Comparison of ENCODE assay signal across 8 cellular contexts in the genomic region with DNA sequence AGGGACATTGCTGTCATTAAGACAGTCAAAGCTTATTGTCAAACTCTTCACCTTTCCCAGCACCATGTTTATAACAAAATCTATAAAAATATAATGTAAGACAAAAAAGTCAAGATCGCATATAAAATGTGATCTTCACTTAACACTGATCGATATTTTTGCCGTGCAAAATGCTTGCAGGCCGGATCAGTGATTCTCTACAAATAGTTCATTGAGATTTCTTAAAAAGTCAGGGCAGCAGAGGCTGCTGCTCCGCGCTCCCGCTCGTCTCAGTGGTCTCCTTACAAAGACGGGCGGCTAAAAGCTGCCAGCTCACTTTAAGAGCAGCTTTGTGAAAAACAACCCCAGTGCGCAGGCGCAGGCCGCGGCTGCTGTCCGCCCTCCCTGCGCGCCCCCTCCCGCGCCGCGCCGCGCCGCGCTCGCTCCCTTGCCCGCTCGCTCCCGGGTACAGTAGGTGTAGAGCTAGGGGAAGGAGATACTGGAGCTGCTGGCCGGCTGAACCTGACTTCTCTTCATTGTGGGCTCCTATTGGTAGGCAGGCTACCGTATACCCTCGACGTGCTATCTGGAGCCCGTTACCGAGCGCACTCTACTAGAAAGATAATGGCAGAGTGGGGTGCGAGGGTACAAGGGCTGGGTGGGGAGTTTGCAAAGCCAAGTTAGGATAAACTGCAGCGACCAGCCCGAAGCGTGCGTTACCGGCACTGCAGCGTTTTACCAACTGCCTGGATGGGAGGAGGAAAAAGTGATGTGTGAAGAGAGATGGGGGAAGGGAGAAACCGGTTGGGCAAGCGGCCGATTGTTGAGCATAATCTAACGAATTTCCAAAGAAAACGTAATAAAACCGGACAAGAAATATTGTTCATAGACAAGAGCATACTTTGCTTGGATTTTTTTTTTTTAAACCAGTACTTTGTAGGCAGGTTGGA. TPM values are rescaled to one million over a fixed set of nuclear protein-coding genes. Genes with fewer than 3 reads are reported as not detected.
DNase-seq lines count a peak whose midpoint lies in the region; ATAC-seq, FAIRE-seq and TF ChIP-seq lines count a peak whose summit lies in the region.

A gene with protein sequence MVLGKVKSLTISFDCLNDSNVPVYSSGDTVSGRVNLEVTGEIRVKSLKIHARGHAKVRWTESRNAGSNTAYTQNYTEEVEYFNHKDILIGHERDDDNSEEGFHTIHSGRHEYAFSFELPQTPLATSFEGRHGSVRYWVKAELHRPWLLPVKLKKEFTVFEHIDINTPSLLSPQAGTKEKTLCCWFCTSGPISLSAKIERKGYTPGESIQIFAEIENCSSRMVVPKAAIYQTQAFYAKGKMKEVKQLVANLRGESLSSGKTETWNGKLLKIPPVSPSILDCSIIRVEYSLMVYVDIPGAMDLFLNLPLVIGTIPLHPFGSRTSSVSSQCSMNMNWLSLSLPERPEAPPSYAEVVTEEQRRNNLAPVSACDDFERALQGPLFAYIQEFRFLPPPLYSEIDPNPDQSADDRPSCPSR (minus strand): TSS at position 291 of the 929 bp plus-strand sequence. CDS start 225 bp downstream, at position 66.

- H3K14ac ChIP-seq in trophoblast cell (ENCODE audit: low read length): peak within 1 kb of the TSS; percentile 43

- H3K9me3 ChIP-seq in adipocyte (ENCODE audit: control insufficient read depth, low read length) (no peaks in the 10 kb centered on the region), cardiac muscle cell (ENCODE audit: low read depth) (no peaks in the 10 kb centered on the region), trophoblast cell (ENCODE audit: insufficient read depth, low read depth, low read length) (no peaks in the 10 kb centered on the region), tibial nerve (no peaks in the 10 kb centered on the region)

- no peak within 1 kb of the TSS for H2BK12ac ChIP-seq in trophoblast cell (ENCODE audit: low read length)

- peak within 1 kb of the TSS; percentile 6 for H4K12ac ChIP-seq in trophoblast cell (ENCODE audit: low read depth, low read length)

- no peak within 1 kb of the TSS for H2AK5ac ChIP-seq in trophoblast cell (ENCODE audit: low read length)

- WGBS in trophoblast cell (ENCODE audit: extremely low coverage, insufficient coverage, insufficient read length): no CpG with 5 or more reads among the region's 49 CpGs
- WGBS in tibial nerve, 2 donors: 0 to 1% methylated on average over 37 to 49 of the region's 49 CpGs

- peak within 1 kb of the TSS; percentile 84 for H4K91ac ChIP-seq in trophoblast cell (ENCODE audit: low read depth, low read length)

- H3K4ac ChIP-seq in trophoblast cell (ENCODE audit: low read depth, low read length): no peak within 1 kb of the TSS

- H3K4me2 ChIP-seq in trophoblast cell (ENCODE audit: low read length): peak within 1 kb of the TSS; percentile 98

- ATAC-seq in HG02763 (IDR thresholded peaks at IDR 0.05; ENCODE audit: unreplicated experiment): peak; percentile 50

- FAIRE-seq in GM12891 (lab: Jason Lieb, UNC): peak; percentile 98

- H2BK5ac ChIP-seq in trophoblast cell (ENCODE audit: low read depth, low read length, poor library complexity): peak within 1 kb of the TSS; percentile 77

- H2BK120ac ChIP-seq in trophoblast cell (ENCODE audit: insufficient read depth, low read length, poor library complexity): peak within 1 kb of the TSS; percentile 90

- peak within 1 kb of the TSS; percentile 27 for H3K18ac ChIP-seq in trophoblast cell (ENCODE audit: low read length)

- H2AFZ ChIP-seq in trophoblast cell (ENCODE audit: insufficient read depth, low read length, poor library complexity): peak within 1 kb of the TSS; percentile 12

- TF ChIP-seq CTCF in cardiac muscle cell (IDR thresholded peaks at IDR 0.05; ENCODE audit: low read depth, low read length) (no peak), tibial nerve (IDR thresholded peaks at IDR 0.05) (peak in 2 of 5 experiments; percentile 27 to 36)

- H3K27ac ChIP-seq in cardiac muscle cell (peak within 1 kb of the TSS; percentile 97), trophoblast cell (ENCODE audit: low read depth, low read length) (peak within 1 kb of the TSS; percentile 91), tibial nerve (peak within 1 kb of the TSS; percentile 97 to 99 (median 98))

- H3K4me1 ChIP-seq in adipocyte (ENCODE audit: control insufficient read depth, insufficient read depth, low read length): peaks cover 16% of the 10 kb centered on the region
- H3K4me1 ChIP-seq in cardiac muscle cell (ENCODE audit: low read depth): peaks cover 17% of the 10 kb centered on the region
- H3K4me1 ChIP-seq in trophoblast cell (ENCODE audit: control insufficient read depth in 1 of 2, insufficient read depth in 2 of 2, low read length in 2 of 2): no peaks in the 10 kb centered on the region
- peaks cover 0 to 18% (median 10%) of the 10 kb centered on the region in 4 donors for H3K4me1 ChIP-seq in tibial nerve

- peak within 1 kb of the TSS; percentile 91 for H4K8ac ChIP-seq in trophoblast cell (ENCODE audit: low read depth, low read length)

- DNase-seq in GM12891 (ENCODE audit: insufficient read length, low spot score) (peak; percentile 39), NCI-H1436 (lab: John Stamatoyannopoulos, UW) (peak; percentile 94), T follicular helper cell (ENCODE audit: low read depth) (peak; percentile 92), adipocyte (ENCODE audit: low read depth) (peak; percentile 97), cardiac muscle cell (ENCODE audit: low read depth in 1 of 2, low spot score in 1 of 2) (peak; percentile 97), trophoblast cell (peak; percentile 94 to 98), tibial nerve (ENCODE audit: low spot score in 2 of 2) (peak; percentile 93)

- TF ChIP-seq POLR2A in GM12891 (IDR thresholded peaks at IDR 0.05; ENCODE audit: low read depth, low read length) (peak; percentile 99), tibial nerve (IDR thresholded peaks at IDR 0.05) (peak; percentile 97 to 99)

- peak in 1 of 2 donors; percentile 100 for TF ChIP-seq EP300 in tibial nerve (IDR thresholded peaks at IDR 0.05)

- H3K4me3 ChIP-seq in adipocyte (ENCODE audit: low read length) (peak within 1 kb of the TSS; percentile 99), cardiac muscle cell (peak within 1 kb of the TSS; percentile 76), trophoblast cell (ENCODE audit: low read depth, low read length) (peak within 1 kb of the TSS; percentile 88), tibial nerve (peak within 1 kb of the TSS; percentile 54 to 82 (median 76))

- H3K79me1 ChIP-seq in trophoblast cell (ENCODE audit: low read length): peaks cover 10% of the 10 kb centered on the region

- no peak within 1 kb of the TSS for H3K23ac ChIP-seq in trophoblast cell (ENCODE audit: low read length)

- peak within 1 kb of the TSS; percentile 98 for H3K9ac ChIP-seq in adipocyte (ENCODE audit: low read length)
- peak within 1 kb of the TSS; percentile 89 for H3K9ac ChIP-seq in trophoblast cell (ENCODE audit: low read length)

- peaks cover 7% of the 10 kb centered on the region for H3K79me2 ChIP-seq in trophoblast cell (ENCODE audit: control insufficient read depth, insufficient read depth, low read length, poor library complexity)

- peaks cover 1% of the 10 kb centered on the region for H3K36me3 ChIP-seq in adipocyte (ENCODE audit: control insufficient read depth, insufficient read depth, low read length, severe bottlenecking)
- H3K36me3 ChIP-seq in cardiac muscle cell: peaks cover under 1% of the 10 kb centered on the region
- no peaks in the 10 kb centered on the region for H3K36me3 ChIP-seq in trophoblast cell (ENCODE audit: control insufficient read depth in 1 of 2, insufficient read depth in 2 of 2, low read length in 2 of 2)
- H3K36me3 ChIP-seq in tibial nerve: no peaks in the 10 kb centered on the region

- H3K27me3 ChIP-seq in adipocyte (replicated peaks; ENCODE audit: control insufficient read depth, insufficient read depth, low read length): no peaks in the 10 kb centered on the region
- no peaks in the 10 kb centered on the region for H3K27me3 ChIP-seq in cardiac muscle cell
- no peaks in the 10 kb centered on the region for H3K27me3 ChIP-seq in trophoblast cell (ENCODE audit: insufficient read depth, low read length)
- no peaks in the 10 kb centered on the region for H3K27me3 ChIP-seq in tibial nerve

TF ChIP-seq in GM12891, 5 proteins besides CTCF, POLR2A, EP300 and RAD21:
- TF ChIP-seq TAF1 (IDR thresholded peaks at IDR 0.05; ENCODE audit: low read depth, low read length) (peak; percentile 90), SPI1 (IDR thresholded peaks at IDR 0.05; ENCODE audit: low read depth, low read length) (no peak), POLR2AphosphoS5 (IDR thresholded peaks at IDR 0.05; ENCODE audit: low read depth, low read length) (peak; percentile 97), PAX5 (IDR thresholded peaks at IDR 0.05; ENCODE audit: insufficient read depth, low read length, severe bottlenecking) (no peak), POU2F2 (IDR thresholded peaks at IDR 0.05; ENCODE audit: low read depth, low read length) (0 out of 2 replicates have a peak, but pooled peaks have one; percentile 78)

RNA-seq across cellular contexts. Expression of the gene that starts here (rescaled TPM):
- polyA plus RNA-seq in GM12891 (2012; ENCODE audit: low read depth, missing spikeins): 5.3 TPM
- total RNA-seq in cardiac muscle cell: 63.6 and 75.8 TPM in 2 replicates
- polyA plus RNA-seq in cardiac muscle cell: 56.8 and 70.6 TPM in 2 replicates
- 40.6 and 42.0 TPM in 2 replicates for polyA plus RNA-seq in trophoblast cell (2013)
- 100 to 1,000 TPM in 1 of 4 donors, 10 to 100 TPM in 3; 58.2 to 121 (median 76.1) TPM for total RNA-seq in tibial nerve

Comparison
In these comparisons a context has a peak if more than half of its experiments do, and no peak if none do; other contexts are left out.
1. Peak in every context shown above with its lines: DNase-seq, ATAC-seq, H3K4me3 ChIP-seq and H3K27ac ChIP-seq.
2. DNase-seq: peak in every context shown above with its lines; median percentile 97 in adipocyte; 97 in cardiac muscle cell; 96 in trophoblast cell; 94 in NCI-H1436; 93 in tibial nerve; 92 in T follicular helper cell; 39 in GM12891.